24 cellular contexts compared by ENCODE assay signal in the genomic region with DNA sequence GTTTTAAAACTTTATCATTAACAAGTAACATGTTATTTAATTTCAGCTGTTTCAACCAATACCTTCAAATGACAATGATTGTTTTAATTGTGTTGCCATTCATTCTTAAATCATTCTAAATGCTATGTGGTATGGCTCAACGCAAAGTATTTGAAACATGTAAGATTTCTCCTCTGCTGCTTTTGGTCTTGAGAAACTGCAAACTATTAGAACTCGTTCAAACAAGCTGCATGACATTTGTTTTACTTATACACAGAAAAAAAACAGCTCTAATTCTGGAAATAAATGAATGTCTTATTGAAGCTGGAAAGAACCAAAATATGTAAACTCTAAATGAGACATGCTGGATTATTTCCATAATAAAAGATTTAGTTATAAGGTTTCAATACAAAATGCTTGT.
"Had no signal": no experiment of that assay in that cellular context is flagged by ENCODE, and none has a peak within 500 bp of the region (broad histone marks: within the 10 kb centered on the region; RNA-seq: fewer than 3 reads in every experiment).

No MANE protein-coding gene starts in this region.

- H3K4me1 ChIP-seq: psoas muscle had no signal

- H3K9me3 ChIP-seq: ascending aorta, ovary, psoas muscle, right atrium auricular region, tibial artery had no signal

- H3K27me3 ChIP-seq: ascending aorta, ovary, right atrium auricular region, tibial artery had no signal

- H3K27ac ChIP-seq: ovary, psoas muscle, right atrium auricular region, tibial artery, VCaP had no signal

- ATAC-seq: activated CD8-positive, alpha-beta memory T cell treated with anti-CD3 and anti-CD28 coated beads, Interleukin-2, amount 10 ng/mL, durations not matched to agents 7 days and 5 days; activated CD8-positive, alpha-beta T cell treated with anti-CD3 and anti-CD28 coated beads for 36 hours; left ventricle myocardium superior; natural killer cell; psoas muscle had no signal

- H3K4me3 ChIP-seq: ascending aorta, coronary artery, ovary, psoas muscle, right atrium auricular region, tibial artery had no signal

- H3K36me3 ChIP-seq: ovary had no signal

- DNase-seq: activated CD4-positive, alpha-beta T cell treated with anti-CD3 and anti-CD28 coated beads, Interleukin-2, amount 10 ng/mL, durations not matched to agents 7 days and 5 days; activated CD4-positive, CD25-positive, alpha-beta regulatory T cell treated with anti-CD3 and anti-CD28 coated beads, Interleukin-2, amount 50 U/mL, for 72 hours; activated CD8-positive, alpha-beta memory T cell treated with anti-CD3 and anti-CD28 coated beads, Interleukin-2, amount 10 ng/mL, durations not matched to agents 7 days and 5 days; activated CD8-positive, alpha-beta T cell treated with anti-CD3 and anti-CD28 coated beads for 36 hours; activated effector memory CD4-positive, alpha-beta T cell treated with anti-CD3 and anti-CD28 coated beads, Interleukin-2, amount 50 U/mL, for 16 hours; activated naive CD4-positive, alpha-beta T cell treated with anti-CD3 and anti-CD28 coated beads, Interleukin-2, amount 10 ng/mL, durations not matched to agents 7 days and 5 days; activated T-cell treated with anti-CD3 and anti-CD28 coated beads for 4 hours; endodermal cell; foreskin melanocyte; glutamatergic neuron; hypothalamus; left ventricle myocardium superior; mammary epithelial cell; midbrain; natural killer cell; ovary; psoas muscle; stimulated activated CD4-positive, alpha-beta T cell treated with anti-CD3 and anti-CD28 coated beads, Interleukin-12 subunit alpha, Interleukin-12 subunit beta, amount 100 ng/mL, for 4 hours; stimulated activated CD4-positive, alpha-beta T cell treated with anti-CD3 and anti-CD28 coated beads, Interleukin-4, amount 100 ng/mL, for 4 hours; tibial artery had no signal
